Comparison of ENCODE assay signal across 8 cellular contexts in genomic region chr7:112939589-112940313, GRCh38.
A peak's percentile ranks its signal among the peaks of the same experiment; 100 is the strongest.
DNase-seq lines count a peak whose midpoint lies in the region; ATAC-seq and TF ChIP-seq lines count a peak whose summit lies in the region.

No MANE protein-coding gene starts in this region.

- H3K27me3 ChIP-seq in hepatocyte (no peaks in the 10 kb centered on the region), rectal smooth muscle tissue (ENCODE audit: control insufficient read depth, insufficient read depth, low read length) (no peaks in the 10 kb centered on the region), aorta (ENCODE audit: control insufficient read depth in 1 of 2, insufficient read depth in 2 of 2, low read length in 1 of 2) (no peaks in the 10 kb centered on the region)

- peak overlapping the region; percentile 98 for H2AFZ ChIP-seq in hepatocyte

- TF ChIP-seq CTCF in astrocyte of the spinal cord (IDR thresholded peaks at IDR 0.05; ENCODE audit: low read depth, low read length) = no peak
- TF ChIP-seq CTCF in hepatocyte (IDR thresholded peaks at IDR 0.05; ENCODE audit: poor library complexity) = no peak

- peak; percentile 98 for DNase-seq in NCI-H2029 treated with DMSO at 0.1 percent for 48 hours (lab: John Stamatoyannopoulos, UW)
- peak; percentile 93 for DNase-seq in T1000 (lab: John Stamatoyannopoulos, UW)
- DNase-seq in astrocyte of the spinal cord (ENCODE audit: low read depth, low spot score) = peak; percentile 99
- DNase-seq in hepatocyte (ENCODE audit: low spot score) = peak; percentile 100
- peak; percentile 100 for DNase-seq in aorta

- no peaks in the 10 kb centered on the region for H3K9me2 ChIP-seq in hepatocyte (replicated peaks; ENCODE audit: insufficient read depth)

- H3K4me2 ChIP-seq in hepatocyte = peak overlapping the region; percentile 77

- H4K20me1 ChIP-seq in hepatocyte (ENCODE audit: insufficient read depth, poor library complexity, severe bottlenecking) = peaks cover 6% of the 10 kb centered on the region

- H3K4me3 ChIP-seq in astrocyte of the spinal cord (ENCODE audit: low read depth, low read length) = peak overlapping the region; percentile 87
- H3K4me3 ChIP-seq in hepatocyte = peak overlapping the region; percentile 80
- peak overlapping the region; percentile 88 for H3K4me3 ChIP-seq in rectal smooth muscle tissue (ENCODE audit: low read length)
- peak overlapping the region; percentile 91 for H3K4me3 ChIP-seq in aorta (ENCODE audit: low read length in 2 of 2)

- in situ Hi-C loops in astrocyte of the spinal cord (cut with HindIII; ENCODE audit: low sequenced_read_pairs) = no loop called here

- H3K4me1 ChIP-seq in hepatocyte (ENCODE audit: insufficient read depth) (peaks cover 11% of the 10 kb centered on the region), rectal smooth muscle tissue (ENCODE audit: control insufficient read depth, insufficient read depth, low read length) (peaks cover 2% of the 10 kb centered on the region), aorta (ENCODE audit: control insufficient read depth in 1 of 2, insufficient read depth in 2 of 2, low read length in 2 of 2) (peaks cover 3 to 5% of the 10 kb centered on the region in 2 donors)

- peaks cover 45% of the 10 kb centered on the region for H3K79me2 ChIP-seq in hepatocyte

- ATAC-seq in GM18511 (IDR thresholded peaks at IDR 0.05; ENCODE audit: unreplicated experiment) = peak; percentile 96
- peak; percentile 99 for ATAC-seq in HG03025 (IDR thresholded peaks at IDR 0.05; ENCODE audit: low FRiP score, unreplicated experiment)
- ATAC-seq in aorta (ENCODE audit: low FRiP score) = peak; percentile 100

- H3K36me3 ChIP-seq in hepatocyte (replicated peaks; ENCODE audit: insufficient read depth, low read depth) = no peaks in the 10 kb centered on the region
- H3K36me3 ChIP-seq in rectal smooth muscle tissue (ENCODE audit: control insufficient read depth, insufficient read depth, low read length) = no peaks in the 10 kb centered on the region
- H3K36me3 ChIP-seq in aorta (ENCODE audit: control insufficient read depth in 1 of 2, insufficient read depth in 2 of 2, low read length in 1 of 2) = no peaks in the 10 kb centered on the region

- intact Hi-C loops in aorta (cut with DNase I) = loop anchor here (5.0 to 10.0 kb wide), 3 partner anchors 42 to 175 kb away; partner anchors contain the start of genes SMIM30 (in 2 of the 2) and TMEM168 (in 1 of the 2)

- H3K27ac ChIP-seq in hepatocyte (peak overlapping the region; percentile 86), rectal smooth muscle tissue (ENCODE audit: low read depth, low read length) (peak overlapping the region; percentile 92), aorta (ENCODE audit: low read depth in 1 of 2, low read length in 2 of 2) (peak overlapping the region in 1 of 2 donors; percentile 70)

- H3K9me3 ChIP-seq in hepatocyte (ENCODE audit: low read depth) (no peaks in the 10 kb centered on the region), aorta (ENCODE audit: control insufficient read depth, low read length) (no peaks in the 10 kb centered on the region)

- H3K9ac ChIP-seq in rectal smooth muscle tissue (ENCODE audit: low read length) = peak overlapping the region; percentile 35

- WGBS in hepatocyte (ENCODE audit: low lambda C conversion rate, missing lambda C conversion rate) = 0% methylated on average over 41 of the region's 53 CpGs
- 0% methylated on average over 53 of the region's 53 CpGs for WGBS in aorta, 2 donors
